ENCODE assay signal across 1 cellular context in the genomic region with DNA sequence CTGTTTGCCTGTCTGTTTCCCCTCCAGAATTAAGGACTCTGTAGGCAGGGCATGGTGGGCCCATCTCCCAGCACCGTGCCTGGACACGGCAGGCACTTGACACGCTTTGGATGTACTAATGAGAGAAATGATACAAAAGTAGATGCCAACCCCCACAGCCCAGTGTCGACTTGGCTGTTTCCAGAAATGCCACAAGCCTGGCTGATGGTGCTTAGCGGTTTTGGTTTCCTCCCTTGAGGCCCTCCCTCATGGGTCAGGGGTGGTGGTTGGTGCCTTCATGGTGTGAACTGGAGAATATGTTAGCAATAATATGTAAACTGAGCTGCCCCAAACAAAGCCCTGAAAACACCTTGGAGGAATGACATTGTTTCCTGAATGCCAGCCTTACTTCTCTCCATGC.
TF ChIP-seq lines count a peak whose summit lies in the region.

No MANE protein-coding gene starts in this region.

TF ChIP-seq in GM12878, 131 proteins besides CTCF, POLR2A, EP300 and RAD21:
- TF ChIP-seq SUPT20H (IDR thresholded peaks at IDR 0.05; ENCODE audit: borderline replicate concordance, control insufficient read depth, low read depth, low read length) (no peak), MEF2B (IDR thresholded peaks at IDR 0.05; ENCODE audit: partially characterized antibody, poor library complexity, severe bottlenecking) (peak; percentile 34)
- TF ChIP-seq, protein P1, sequence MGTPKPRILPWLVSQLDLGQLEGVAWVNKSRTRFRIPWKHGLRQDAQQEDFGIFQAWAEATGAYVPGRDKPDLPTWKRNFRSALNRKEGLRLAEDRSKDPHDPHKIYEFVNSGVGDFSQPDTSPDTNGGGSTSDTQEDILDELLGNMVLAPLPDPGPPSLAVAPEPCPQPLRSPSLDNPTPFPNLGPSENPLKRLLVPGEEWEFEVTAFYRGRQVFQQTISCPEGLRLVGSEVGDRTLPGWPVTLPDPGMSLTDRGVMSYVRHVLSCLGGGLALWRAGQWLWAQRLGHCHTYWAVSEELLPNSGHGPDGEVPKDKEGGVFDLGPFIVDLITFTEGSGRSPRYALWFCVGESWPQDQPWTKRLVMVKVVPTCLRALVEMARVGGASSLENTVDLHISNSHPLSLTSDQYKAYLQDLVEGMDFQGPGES (IDR thresholded peaks at IDR 0.05), result no peak
